In genomic region chr10:5669609-5670008, GRCh38 we compare ENCODE assay signal across 11 cellular contexts.
"Had no signal": no experiment of that assay in that cellular context is flagged by ENCODE, and none has a peak within 500 bp of the region (broad histone marks: within the 10 kb centered on the region; RNA-seq: fewer than 3 reads in every experiment).

No MANE protein-coding gene starts in this region.

- DNase-seq: GM23248, GOT3, H7, H9, HCEC 1CT, HFFc6 had no signal

- FAIRE-seq: H1, H54 had no signal

- H3K27ac Mint-ChIP-seq: GM23338, HFFc6 had no signal

- H3K27ac ChIP-seq: GM23248 had no signal

- H3K4me3 Mint-ChIP-seq: GM23338, H9, HFFc6 had no signal

- ATAC-seq: GM23338, HCT116 had no signal

- H3K4me3 ChIP-seq: GM23248, GM23338, HAP-1 had no signal

- H3K9ac ChIP-seq: GM23248 had no signal

- H3K36me3 ChIP-seq: HAP-1 had no signal

- H3K4me2 ChIP-seq: GM23338 had no signal

- H2AFZ ChIP-seq: GM23248, GM23338 had no signal
